In the genomic region with DNA sequence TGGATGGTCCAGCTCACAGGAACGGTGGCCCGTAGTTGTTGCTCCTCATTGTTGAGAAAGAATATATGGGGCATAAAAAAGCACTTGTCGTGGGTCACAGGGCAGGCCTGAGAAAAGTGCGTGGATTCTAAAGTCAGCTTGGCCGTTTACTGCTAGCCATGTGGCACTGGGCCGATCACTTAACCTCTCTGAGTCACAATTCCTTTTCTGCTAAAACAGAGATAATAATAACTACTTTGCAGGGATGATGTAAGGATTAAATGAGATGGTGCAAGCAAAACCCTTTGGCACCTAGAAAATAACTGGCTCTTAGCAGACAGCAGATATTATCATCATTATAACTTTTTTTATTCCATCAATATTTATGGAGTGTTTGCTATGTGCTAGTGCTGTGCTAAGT, we compare ENCODE assay signal across 21 cellular contexts.
A peak's percentile ranks its signal among the peaks of the same experiment; 100 is the strongest.
DNase-seq lines count a peak whose midpoint lies in the region; ATAC-seq and TF ChIP-seq lines count a peak whose summit lies in the region.
"Had no signal": no experiment of that assay in that cellular context is flagged by ENCODE, and none has a peak within 500 bp of the region (broad histone marks: within the 10 kb centered on the region; RNA-seq: fewer than 3 reads in every experiment).

No MANE protein-coding gene starts in this region.

- no peaks in the 10 kb centered on the region for H3K27me3 ChIP-seq in mesenchymal stem cell (ENCODE audit: control insufficient read depth in 1 of 2, insufficient read depth in 1 of 2, low read length in 2 of 2)
- H3K27me3 ChIP-seq: Peyer's patch, SJCRH30 had no signal

- peaks cover 37% of the 10 kb centered on the region for H3K4me1 Mint-ChIP-seq in activated naive CD8-positive, alpha-beta T cell treated with anti-CD3 and anti-CD28 coated beads for 36 hours

- H3K4me3 ChIP-seq in cardiac fibroblast (replicated peaks in 1 of 2; ENCODE audit: low read depth in 2 of 2, low read length in 2 of 2), result no peak overlapping the region
- H3K4me3 ChIP-seq in mesenchymal stem cell (ENCODE audit: insufficient read depth in 1 of 2, low read depth in 1 of 2, low read length in 2 of 2), result no peak overlapping the region
- H3K4me3 ChIP-seq: A549, GM12878, Peyer's patch, SJCRH30 had no signal

- peaks cover 10% of the 10 kb centered on the region for H3K9me3 Mint-ChIP-seq in activated naive CD8-positive, alpha-beta T cell treated with anti-CD3 and anti-CD28 coated beads for 36 hours

- no peak overlapping the region for H3K23ac ChIP-seq in mesenchymal stem cell (ENCODE audit: low read length in 2 of 2)

- no peak overlapping the region for H3K27ac Mint-ChIP-seq in activated naive CD8-positive, alpha-beta T cell treated with anti-CD3 and anti-CD28 coated beads for 36 hours
- H3K27ac Mint-ChIP-seq: CD4-positive, CD25-positive, alpha-beta regulatory T cell had no signal

- H3K14ac ChIP-seq in mesenchymal stem cell (ENCODE audit: low read length in 2 of 2), result no peak overlapping the region

- H3K9ac ChIP-seq in mesenchymal stem cell (ENCODE audit: low read length), result no peak overlapping the region

- H3K36me3 Mint-ChIP-seq in activated naive CD8-positive, alpha-beta T cell treated with anti-CD3 and anti-CD28 coated beads for 36 hours, result peaks cover 17% of the 10 kb centered on the region
- H3K36me3 Mint-ChIP-seq: CD4-positive, CD25-positive, alpha-beta regulatory T cell had no signal

- H3K9me3 ChIP-seq in mesenchymal stem cell (ENCODE audit: control insufficient read depth, low read length), result no peaks in the 10 kb centered on the region
- H3K9me3 ChIP-seq: Peyer's patch, SJCRH30 had no signal

- H2AK5ac ChIP-seq in mesenchymal stem cell (ENCODE audit: low read length, severe bottlenecking), result peak overlapping the region; percentile 29

- TF ChIP-seq CTCF in cardiac fibroblast (IDR thresholded peaks at IDR 0.05; ENCODE audit: low read depth, low read length), result no peak

- no peaks in the 10 kb centered on the region for H3K79me1 ChIP-seq in mesenchymal stem cell (replicated peaks; ENCODE audit: low read length, poor library complexity, severe bottlenecking)

- peaks cover 16% of the 10 kb centered on the region for H3K4me1 ChIP-seq in mesenchymal stem cell (ENCODE audit: control insufficient read depth, insufficient read depth, low read depth, low read length)
- H3K4me1 ChIP-seq: Peyer's patch had no signal

- H4K8ac ChIP-seq in mesenchymal stem cell (ENCODE audit: low read length), result no peak overlapping the region

- H3K4ac ChIP-seq in mesenchymal stem cell (ENCODE audit: low read depth in 1 of 2, low read length in 2 of 2), result no peak overlapping the region

- H3K4me2 ChIP-seq in mesenchymal stem cell (ENCODE audit: low read length, poor library complexity, severe bottlenecking), result no peak overlapping the region

- no peak overlapping the region for H3K4me3 Mint-ChIP-seq in activated naive CD8-positive, alpha-beta T cell treated with anti-CD3 and anti-CD28 coated beads for 36 hours
- H3K4me3 Mint-ChIP-seq: CD4-positive, CD25-positive, alpha-beta regulatory T cell had no signal

- no peak overlapping the region for H4K91ac ChIP-seq in mesenchymal stem cell (ENCODE audit: low read length)

- no peaks in the 10 kb centered on the region for H3K36me3 ChIP-seq in mesenchymal stem cell (ENCODE audit: control insufficient read depth in 1 of 2, insufficient read depth in 2 of 2, low read depth in 1 of 2, low read length in 2 of 2)
- H3K36me3 ChIP-seq: Peyer's patch, SJCRH30 had no signal

- H3K27ac ChIP-seq in mesenchymal stem cell (ENCODE audit: low read length, poor library complexity, severe bottlenecking), result no peak overlapping the region
- H3K27ac ChIP-seq: Peyer's patch, SJCRH30 had no signal

- DNase-seq in EH (ENCODE audit: low read depth) (peak; percentile 33), LHCN-M2 (ENCODE audit: low read depth) (peak; percentile 16), cardiac fibroblast (ENCODE audit: low read depth in 2 of 2) (peak; percentile 44 to 74), mesenchymal stem cell (peak; percentile 73), activated T-cell treated with anti-CD3 and anti-CD28 coated beads for 4 hours (no peak)
- no peak for DNase-seq in activated naive CD8-positive, alpha-beta T cell treated with anti-CD3 and anti-CD28 coated beads for 36 hours
- no peak for DNase-seq in stimulated activated CD8-positive, alpha-beta memory T cell treated with anti-CD3 and anti-CD28 coated beads, Interleukin-4, amount 100 ng/mL, for 48 hours
- DNase-seq: CD4-positive, CD25-positive, alpha-beta regulatory T cell; COR-L47; DMS79; KBM-7; NCI-H1694 treated with DMSO at 0.1 percent for 48 hours; NCI-H2081 treated with DMSO at 0.1 percent for 48 hours; NCI-H2171 treated with DMSO at 0.1 percent for 48 hours; NCI-H524 treated with DMSO at 0.1 percent for 48 hours; NCI-H82; Peyer's patch; SJCRH30 had no signal

- ATAC-seq in HG03108 (IDR thresholded peaks at IDR 0.05; ENCODE audit: unreplicated experiment), result no peak
- ATAC-seq: A549 had no signal

- H2BK15ac ChIP-seq in mesenchymal stem cell (ENCODE audit: low read depth, poor library complexity, severe bottlenecking), result no peak overlapping the region

- H2AFZ ChIP-seq in mesenchymal stem cell (ENCODE audit: low read depth, low read length), result no peak overlapping the region

- no peak overlapping the region for H2BK120ac ChIP-seq in mesenchymal stem cell (ENCODE audit: low read depth, low read length)

- peak overlapping the region in 1 of 2 experiments; percentile 23 for H2BK12ac ChIP-seq in mesenchymal stem cell (ENCODE audit: low read length in 2 of 2)

- no peak overlapping the region for H3K18ac ChIP-seq in mesenchymal stem cell (ENCODE audit: low read depth in 1 of 2, low read length in 2 of 2)

- peaks cover 4% of the 10 kb centered on the region for H3K27me3 Mint-ChIP-seq in activated naive CD8-positive, alpha-beta T cell treated with anti-CD3 and anti-CD28 coated beads for 36 hours
- H3K27me3 Mint-ChIP-seq: CD4-positive, CD25-positive, alpha-beta regulatory T cell had no signal

- no peak overlapping the region for H2BK5ac ChIP-seq in mesenchymal stem cell (ENCODE audit: low read depth, low read length, poor library complexity, severe bottlenecking)

- 66% methylated on average over 5 of the region's 6 CpGs for WGBS in mesenchymal stem cell

Comparison
In these comparisons a context has a peak if more than half of its experiments do, and no peak if none do; other contexts are left out.
1. DNase-seq: peak in EH (single experiment), LHCN-M2 (single experiment), cardiac fibroblast (2 of 2) and mesenchymal stem cell (single experiment); none in activated naive CD8-positive, alpha-beta T cell treated with anti-CD3 and anti-CD28 coated beads for 36 hours (single experiment), stimulated activated CD8-positive, alpha-beta memory T cell treated with anti-CD3 and anti-CD28 coated beads, Interleukin-4, amount 100 ng/mL, for 48 hours (single experiment) and activated T-cell treated with anti-CD3 and anti-CD28 coated beads for 4 hours (single experiment).